In the genomic region with DNA sequence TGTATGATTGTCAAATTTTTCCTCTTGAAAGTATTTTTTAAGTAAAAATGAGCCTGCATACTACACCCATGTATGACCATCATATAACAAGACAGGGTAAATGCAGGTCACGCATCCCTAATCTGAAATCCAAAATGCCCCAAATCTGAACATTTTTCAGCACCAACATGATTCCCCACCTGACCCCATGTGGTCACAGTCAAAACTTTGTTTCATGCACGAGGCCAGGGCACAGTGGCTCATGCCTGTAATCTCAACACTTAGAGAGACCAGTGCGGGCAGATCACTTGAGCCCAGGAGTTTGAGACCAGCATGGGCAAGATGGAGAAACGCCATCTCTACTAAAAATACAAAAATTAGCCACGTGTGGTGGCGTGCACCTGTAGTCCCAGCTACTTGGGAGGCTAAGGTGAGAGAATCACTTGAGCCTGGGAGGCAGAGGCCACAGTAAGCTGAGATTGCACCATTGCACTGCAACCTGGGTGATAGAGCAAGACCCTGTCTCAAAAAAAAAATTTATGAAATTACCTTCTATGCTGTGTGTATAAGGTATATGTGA, we compare ENCODE assay signal across 1 cellular context.
TF ChIP-seq lines count a peak whose summit lies in the region.

No MANE protein-coding gene starts in this region.

TF ChIP-seq in GM12878, 131 proteins besides CTCF, POLR2A, EP300 and RAD21:
- TF ChIP-seq CREM (IDR thresholded peaks at IDR 0.05; ENCODE audit: low read depth) (no peak), TCF3 (IDR thresholded peaks at IDR 0.05; ENCODE audit: borderline replicate concordance, insufficient read depth, low read depth, low read length) (no peak), GATAD2B (conservative IDR thresholded peaks at IDR 0.05; ENCODE audit: low read depth) (no peak), HDGF (IDR thresholded peaks at IDR 0.05) (no peak), YBX1 (IDR thresholded peaks at IDR 0.05) (no peak), JUND (IDR thresholded peaks at IDR 0.05; ENCODE audit: low read depth, low read length) (no peak), KLF5 (IDR thresholded peaks at IDR 0.05; ENCODE audit: partially characterized antibody) (no peak), RCOR1 (conservative IDR thresholded peaks at IDR 0.05; ENCODE audit: low read depth, low read length) (no peak)
